Comparison of ENCODE assay signal across 1 cellular context in genomic region chr10:22681783-22682183, GRCh38.
TF ChIP-seq lines count a peak whose summit lies in the region.

No MANE protein-coding gene starts in this region.

TF ChIP-seq in HepG2, 621 proteins besides CTCF, POLR2A, EP300 and RAD21 (continued from another document):
- TF ChIP-seq ZGPAT (CRISPR knock-in tag; IDR thresholded peaks at IDR 0.05): 0 out of 2 replicates have a peak, but pooled peaks have one; percentile 18
- peak; percentile 28; the same call in 1 of the 2 replicates for TF ChIP-seq ARID5B (CRISPR knock-in tag; IDR thresholded peaks at IDR 0.05)
- peak; percentile 95 for TF ChIP-seq FOSL2 (CRISPR knock-in tag; IDR thresholded peaks at IDR 0.05)
- peak; percentile 46; the same call in 1 of the 2 replicates for TF ChIP-seq JUND (CRISPR knock-in tag; IDR thresholded peaks at IDR 0.05)
- TF ChIP-seq MYPOP (CRISPR knock-in tag; IDR thresholded peaks at IDR 0.05): no peak
- peak; percentile 11; the same call in 1 of the 2 replicates for TF ChIP-seq FOXO1 (CRISPR knock-in tag; IDR thresholded peaks at IDR 0.05)
- TF ChIP-seq SAP130 (CRISPR knock-in tag; IDR thresholded peaks at IDR 0.05; ENCODE audit: low read depth): peak; percentile 30; the same call in 1 of the 2 replicates
- no peak for TF ChIP-seq ZBTB1 (CRISPR knock-in tag; IDR thresholded peaks at IDR 0.05; ENCODE audit: borderline replicate concordance)
- peak; percentile 49 for TF ChIP-seq FOXA3 (CRISPR knock-in tag; IDR thresholded peaks at IDR 0.05)
- no peak for TF ChIP-seq DDIT3 (CRISPR knock-in tag; IDR thresholded peaks at IDR 0.05)
TF ChIP-seq in HepG2: peak in this region for 18.
